In the genomic region with DNA sequence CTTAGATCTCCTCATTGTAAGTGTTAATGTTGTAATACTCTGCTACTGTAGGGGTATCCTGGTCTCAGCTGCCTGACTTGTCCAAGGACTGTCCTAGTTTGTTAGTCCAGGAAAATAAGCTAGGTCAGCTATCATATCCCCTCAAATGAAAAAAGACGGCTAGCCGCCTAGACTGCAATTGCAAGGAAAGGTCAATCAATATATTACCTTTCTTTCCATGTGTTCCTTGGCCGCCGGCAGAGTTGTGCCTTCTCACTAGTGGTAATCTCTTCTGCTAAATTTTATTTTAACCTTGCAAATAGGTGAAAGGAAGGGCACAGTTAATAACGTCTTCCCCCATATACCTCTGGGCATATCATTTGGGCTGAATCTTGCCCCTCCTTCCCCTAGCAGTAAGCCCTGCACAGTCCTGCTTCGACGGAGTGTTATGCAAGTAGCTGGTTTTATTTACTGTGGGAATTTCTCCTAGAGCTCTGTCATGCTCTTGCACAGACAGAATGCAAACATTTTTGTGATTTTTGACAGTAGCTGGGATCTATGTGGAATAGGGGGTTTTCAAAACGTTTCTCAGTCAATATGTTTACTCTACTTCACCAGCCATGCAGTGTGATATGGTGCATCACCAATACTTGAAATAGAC, we compare ENCODE assay signal across 13 cellular contexts.
DNase-seq lines count a peak whose midpoint lies in the region; ATAC-seq and TF ChIP-seq lines count a peak whose summit lies in the region.
"Had no signal": no experiment of that assay in that cellular context is flagged by ENCODE, and none has a peak within 500 bp of the region (broad histone marks: within the 10 kb centered on the region; RNA-seq: fewer than 3 reads in every experiment).

No MANE protein-coding gene starts in this region.

- H2BK120ac ChIP-seq in IMR-90 (ENCODE audit: low read depth, low read length) (no peak overlapping the region), mesenchymal stem cell (ENCODE audit: low read depth, low read length) (no peak overlapping the region)

- H3K9me3 ChIP-seq in IMR-90 (ENCODE audit: control insufficient read depth, insufficient read depth, low read length) (no peaks in the 10 kb centered on the region), mesenchymal stem cell (ENCODE audit: control insufficient read depth, low read length) (no peaks in the 10 kb centered on the region)
- H3K9me3 ChIP-seq: BLaER1 had no signal

- H3K23ac ChIP-seq in IMR-90 (ENCODE audit: low read depth, low read length): no peak overlapping the region
- H3K23ac ChIP-seq in mesenchymal stem cell (ENCODE audit: low read length in 2 of 2): no peak overlapping the region

- intact Hi-C loops in IMR-90 (cut with micrococcal nuclease): no loop called here

- H3K4me2 ChIP-seq in IMR-90 (ENCODE audit: low read depth, low read length): no peak overlapping the region
- H3K4me2 ChIP-seq in mesenchymal stem cell (ENCODE audit: low read length, poor library complexity, severe bottlenecking): no peak overlapping the region
- H3K4me2 ChIP-seq: BLaER1 had no signal

- ATAC-seq in IMR-90 (ENCODE audit: low read depth) (peak; percentile 53), esophagus mucosa (peak; percentile 17), GM18867 (IDR thresholded peaks at IDR 0.05; ENCODE audit: unreplicated experiment) (no peak)
- ATAC-seq: K562 had no signal

- H2AK9ac ChIP-seq in IMR-90 (replicated peaks; ENCODE audit: low read depth, low read length, poor library complexity): no peak overlapping the region

- H3K27ac ChIP-seq in IMR-90 (ENCODE audit: insufficient read depth, low read length) (no peak overlapping the region), mesenchymal stem cell (ENCODE audit: low read length, poor library complexity, severe bottlenecking) (no peak overlapping the region)
- H3K27ac ChIP-seq: BLaER1 had no signal

- H3K4ac ChIP-seq in IMR-90 (ENCODE audit: low read depth, low read length) (no peak overlapping the region), mesenchymal stem cell (ENCODE audit: low read depth in 1 of 2, low read length in 2 of 2) (no peak overlapping the region)

- no peak overlapping the region for H2BK12ac ChIP-seq in mesenchymal stem cell (ENCODE audit: low read length in 2 of 2)

- dilution Hi-C loops in IMR-90 (cut with HindIII; ENCODE audit: low sequenced_read_pairs, unreplicated experiment): no loop called here

- CTCF ChIA-PET in IMR-90 (lab: Yijun Ruan, JAX): no interaction called here

- H2BK20ac ChIP-seq in IMR-90 (ENCODE audit: low read depth, low read length): no peak overlapping the region

- H3K36me3 Mint-ChIP-seq in type B pancreatic cell: no peaks in the 10 kb centered on the region
- H3K36me3 Mint-ChIP-seq: CD4-positive, CD25-positive, alpha-beta regulatory T cell had no signal

- no peak overlapping the region for H3K56ac ChIP-seq in IMR-90 (ENCODE audit: extremely low read depth, insufficient read depth, low read length)

- TF ChIP-seq POLR2A in IMR-90 (IDR thresholded peaks at IDR 0.05; ENCODE audit: low read depth, low read length): no peak

- peaks cover 2% of the 10 kb centered on the region; the same call in 1 of the 2 replicates for H3K4me1 ChIP-seq in IMR-90 (ENCODE audit: control insufficient read depth, insufficient read depth, low read length)
- H3K4me1 ChIP-seq in mesenchymal stem cell (ENCODE audit: control insufficient read depth, insufficient read depth, low read depth, low read length): no peaks in the 10 kb centered on the region
- H3K4me1 ChIP-seq: BLaER1 had no signal

- H4K8ac ChIP-seq in IMR-90 (ENCODE audit: low read depth in 2 of 2, low read length in 2 of 2) (no peak overlapping the region), mesenchymal stem cell (ENCODE audit: low read length) (no peak overlapping the region)

- H2BK5ac ChIP-seq in IMR-90 (ENCODE audit: low read depth, low read length, poor library complexity, severe bottlenecking) (no peak overlapping the region), mesenchymal stem cell (ENCODE audit: low read depth, low read length, poor library complexity, severe bottlenecking) (no peak overlapping the region)

- no peaks in the 10 kb centered on the region for H3K79me1 ChIP-seq in IMR-90 (ENCODE audit: low read depth in 1 of 2, low read length in 2 of 2)
- peaks cover 2% of the 10 kb centered on the region for H3K79me1 ChIP-seq in mesenchymal stem cell (replicated peaks; ENCODE audit: low read length, poor library complexity, severe bottlenecking)

- H3K18ac ChIP-seq in IMR-90 (ENCODE audit: low read depth, low read length): no peak overlapping the region
- H3K18ac ChIP-seq in mesenchymal stem cell (ENCODE audit: low read depth in 1 of 2, low read length in 2 of 2): no peak overlapping the region

- H2BK15ac ChIP-seq in IMR-90 (ENCODE audit: low read depth, low read length) (no peak overlapping the region), mesenchymal stem cell (ENCODE audit: low read depth, poor library complexity, severe bottlenecking) (no peak overlapping the region)

- H2AK5ac ChIP-seq in IMR-90 (ENCODE audit: low read depth, low read length) (no peak overlapping the region), mesenchymal stem cell (ENCODE audit: low read length, severe bottlenecking) (no peak overlapping the region)

- WGBS in IMR-90 (ENCODE audit: extremely low coverage in 2 of 2, insufficient read length in 1 of 2), 2 experiments: no CpG with 5 or more reads among the region's 8 CpGs
- 82% methylated on average over 6 of the region's 8 CpGs for WGBS in mesenchymal stem cell

- no peak overlapping the region for H4K5ac ChIP-seq in IMR-90 (ENCODE audit: low read depth, low read length)

- H3K4me3 Mint-ChIP-seq in type B pancreatic cell: no peak overlapping the region
- H3K4me3 Mint-ChIP-seq: CD4-positive, CD25-positive, alpha-beta regulatory T cell; HFFc6 had no signal

- no peak overlapping the region for H4K91ac ChIP-seq in IMR-90 (ENCODE audit: insufficient read depth, low read depth, low read length)
- no peak overlapping the region for H4K91ac ChIP-seq in mesenchymal stem cell (ENCODE audit: low read length)

- H3K9me1 ChIP-seq in IMR-90 (ENCODE audit: insufficient read depth, low read length): no peaks in the 10 kb centered on the region

- H3K27me3 Mint-ChIP-seq in type B pancreatic cell: no peaks in the 10 kb centered on the region
- H3K27me3 Mint-ChIP-seq: CD4-positive, CD25-positive, alpha-beta regulatory T cell had no signal

- in situ Hi-C loops in IMR-90 (cut with MboI; ENCODE audit: low sequenced_read_pairs): no loop called here

- peaks cover 1% of the 10 kb centered on the region for H3K27me3 ChIP-seq in IMR-90 (ENCODE audit: control insufficient read depth, insufficient read depth, low read length)
- no peaks in the 10 kb centered on the region for H3K27me3 ChIP-seq in mesenchymal stem cell (ENCODE audit: control insufficient read depth in 1 of 2, insufficient read depth in 1 of 2, low read length in 2 of 2)
- H3K27me3 ChIP-seq: BLaER1 had no signal

- no peaks in the 10 kb centered on the region for H3K36me3 ChIP-seq in IMR-90 (ENCODE audit: control insufficient read depth, insufficient read depth, low read length)
- no peaks in the 10 kb centered on the region for H3K36me3 ChIP-seq in mesenchymal stem cell (ENCODE audit: control insufficient read depth in 1 of 2, insufficient read depth in 2 of 2, low read depth in 1 of 2, low read length in 2 of 2)
- H3K36me3 ChIP-seq: BLaER1 had no signal

- BruUV-seq in IMR-90 (replicated peaks; lab: Mats Ljungman, UMichigan): no TSS peak

- no peak for TF ChIP-seq CTCF in IMR-90 (conservative IDR thresholded peaks at IDR 0.05; ENCODE audit: low read depth, low read length)
- no peak for TF ChIP-seq CTCF in type B pancreatic cell (conservative IDR thresholded peaks at IDR 0.05)

- H3K14ac ChIP-seq in IMR-90 (replicated peaks; ENCODE audit: low read depth, low read length) (no peak overlapping the region), mesenchymal stem cell (ENCODE audit: low read length in 2 of 2) (peak overlapping the region in 1 of 2 experiments; percentile 48)

- H4K20me1 ChIP-seq in IMR-90 (ENCODE audit: insufficient read depth, low read length): no peaks in the 10 kb centered on the region
- H4K20me1 ChIP-seq: BLaER1 had no signal

- peak overlapping the region; percentile 8 for H3K27ac Mint-ChIP-seq in type B pancreatic cell
- H3K27ac Mint-ChIP-seq: CD4-positive, CD25-positive, alpha-beta regulatory T cell; HFFc6 had no signal

- no peak for TF ChIP-seq RAD21 in IMR-90 (IDR thresholded peaks at IDR 0.05; ENCODE audit: low read length)

- no peak overlapping the region for H3K9ac ChIP-seq in IMR-90 (ENCODE audit: low read depth, low read length)
- no peak overlapping the region for H3K9ac ChIP-seq in mesenchymal stem cell (ENCODE audit: low read length)
- H3K9ac ChIP-seq: BLaER1 had no signal

- H2AFZ ChIP-seq in IMR-90 (replicated peaks; ENCODE audit: low read length, poor library complexity) (no peak overlapping the region), mesenchymal stem cell (ENCODE audit: low read depth, low read length) (no peak overlapping the region)

- DNase-seq in IMR-90 (no peak), mesenchymal stem cell (peak; percentile 38), type B pancreatic cell (ENCODE audit: extremely low spot score, unreplicated experiment) (no peak), inferior parietal cortex (ENCODE audit: extremely low spot score) (no peak)
- DNase-seq in stimulated activated CD4-positive, alpha-beta T cell treated with anti-CD3 and anti-CD28 coated beads, Interleukin-2, amount 100 ng/mL, for 48 hours: no peak
- DNase-seq: CD4-positive, CD25-positive, alpha-beta regulatory T cell; DMS53; HCEC 1CT; HFFc6 had no signal

- POLR2A ChIA-PET in IMR-90 (lab: Charles Lee; ENCODE audit: unreplicated experiment): no interaction called here

- H3K4me1 Mint-ChIP-seq in type B pancreatic cell (ENCODE audit: unreplicated experiment): peaks cover 23% of the 10 kb centered on the region

- no peaks in the 10 kb centered on the region for H3K9me3 Mint-ChIP-seq in type B pancreatic cell
- H3K9me3 Mint-ChIP-seq: CD4-positive, CD25-positive, alpha-beta regulatory T cell; HFFc6 had no signal

- no peak overlapping the region for H3K4me3 ChIP-seq in IMR-90 (ENCODE audit: insufficient read depth, low read depth, low read length)
- H3K4me3 ChIP-seq in mesenchymal stem cell (ENCODE audit: insufficient read depth in 1 of 2, low read depth in 1 of 2, low read length in 2 of 2): no peak overlapping the region
- H3K4me3 ChIP-seq: BLaER1, K562 had no signal

TF ChIP-seq in IMR-90, 13 proteins besides CTCF, POLR2A, EP300 and RAD21 (continues in another document):
- TF ChIP-seq CEBPB (IDR thresholded peaks at IDR 0.05; ENCODE audit: low read depth, low read length) (no peak), RFX5 (IDR thresholded peaks at IDR 0.05; ENCODE audit: low read depth, low read length) (no peak), NFE2L2 (IDR thresholded peaks at IDR 0.05; ENCODE audit: low read depth, low read length) (no peak), MAZ (IDR thresholded peaks at IDR 0.05; ENCODE audit: borderline replicate concordance, low read depth, low read length) (no peak), FOS (IDR thresholded peaks at IDR 0.05; ENCODE audit: low read depth, low read length) (no peak), BHLHE40 (IDR thresholded peaks at IDR 0.05; ENCODE audit: low read depth, low read length) (no peak), MXI1 (IDR thresholded peaks at IDR 0.05; ENCODE audit: borderline replicate concordance, low read depth, low read length) (no peak), SMC3 (IDR thresholded peaks at IDR 0.05; ENCODE audit: low read depth, low read length) (no peak)
